1 cellular context compared by ENCODE assay signal in the genomic region with DNA sequence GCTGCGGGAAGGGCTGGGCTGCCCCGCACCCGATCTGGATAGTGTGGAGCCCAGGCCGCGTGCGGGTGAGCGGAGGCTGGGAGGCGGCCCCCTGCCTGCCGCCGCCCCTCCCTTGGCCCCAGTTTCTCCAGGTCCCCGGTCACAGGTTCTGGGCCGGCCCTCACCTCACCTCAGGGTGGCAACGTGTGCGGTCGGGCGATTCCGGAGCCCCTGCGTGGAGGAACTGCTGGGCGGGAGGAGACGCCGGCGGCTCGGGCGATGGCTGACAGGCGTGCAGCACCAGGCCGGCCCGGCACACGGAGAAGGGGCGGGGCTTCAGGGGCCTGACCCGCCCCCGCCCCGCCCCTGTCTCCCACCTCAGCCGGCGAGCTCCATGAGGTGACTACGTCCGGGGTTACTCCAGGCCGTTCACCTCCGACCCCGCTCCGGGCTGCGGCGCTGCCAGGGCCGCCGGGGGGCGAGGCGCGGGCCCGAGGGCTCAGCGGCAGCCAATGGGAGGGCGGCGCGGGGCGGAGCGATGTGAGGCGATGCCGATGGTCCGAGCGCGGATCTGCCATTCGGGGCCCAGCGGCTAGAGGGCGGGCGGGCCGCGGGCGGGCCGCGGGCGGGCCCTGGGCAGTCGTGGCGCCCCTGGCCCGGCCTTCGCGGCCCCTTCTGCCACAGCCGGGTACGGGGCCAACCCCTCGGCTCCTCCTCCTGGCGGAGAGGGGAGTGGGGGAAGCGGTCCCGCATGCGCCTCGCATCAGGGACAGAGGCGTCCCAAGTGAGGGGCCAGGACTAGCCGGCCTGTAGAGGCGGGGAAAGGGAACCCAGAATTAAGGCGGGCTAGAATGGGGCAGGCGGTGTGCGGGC.
TF ChIP-seq lines count a peak whose summit lies in the region.

No MANE protein-coding gene starts in this region.

TF ChIP-seq in PFSK-1, 5 proteins besides CTCF, POLR2A, EP300 and RAD21 (continued from another document):
- TF ChIP-seq, protein P1, sequence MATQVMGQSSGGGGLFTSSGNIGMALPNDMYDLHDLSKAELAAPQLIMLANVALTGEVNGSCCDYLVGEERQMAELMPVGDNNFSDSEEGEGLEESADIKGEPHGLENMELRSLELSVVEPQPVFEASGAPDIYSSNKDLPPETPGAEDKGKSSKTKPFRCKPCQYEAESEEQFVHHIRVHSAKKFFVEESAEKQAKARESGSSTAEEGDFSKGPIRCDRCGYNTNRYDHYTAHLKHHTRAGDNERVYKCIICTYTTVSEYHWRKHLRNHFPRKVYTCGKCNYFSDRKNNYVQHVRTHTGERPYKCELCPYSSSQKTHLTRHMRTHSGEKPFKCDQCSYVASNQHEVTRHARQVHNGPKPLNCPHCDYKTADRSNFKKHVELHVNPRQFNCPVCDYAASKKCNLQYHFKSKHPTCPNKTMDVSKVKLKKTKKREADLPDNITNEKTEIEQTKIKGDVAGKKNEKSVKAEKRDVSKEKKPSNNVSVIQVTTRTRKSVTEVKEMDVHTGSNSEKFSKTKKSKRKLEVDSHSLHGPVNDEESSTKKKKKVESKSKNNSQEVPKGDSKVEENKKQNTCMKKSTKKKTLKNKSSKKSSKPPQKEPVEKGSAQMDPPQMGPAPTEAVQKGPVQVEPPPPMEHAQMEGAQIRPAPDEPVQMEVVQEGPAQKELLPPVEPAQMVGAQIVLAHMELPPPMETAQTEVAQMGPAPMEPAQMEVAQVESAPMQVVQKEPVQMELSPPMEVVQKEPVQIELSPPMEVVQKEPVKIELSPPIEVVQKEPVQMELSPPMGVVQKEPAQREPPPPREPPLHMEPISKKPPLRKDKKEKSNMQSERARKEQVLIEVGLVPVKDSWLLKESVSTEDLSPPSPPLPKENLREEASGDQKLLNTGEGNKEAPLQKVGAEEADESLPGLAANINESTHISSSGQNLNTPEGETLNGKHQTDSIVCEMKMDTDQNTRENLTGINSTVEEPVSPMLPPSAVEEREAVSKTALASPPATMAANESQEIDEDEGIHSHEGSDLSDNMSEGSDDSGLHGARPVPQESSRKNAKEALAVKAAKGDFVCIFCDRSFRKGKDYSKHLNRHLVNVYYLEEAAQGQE (IDR thresholded peaks at IDR 0.05; ENCODE audit: insufficient read depth in 1 of 2, low read depth in 2 of 2, low read length in 2 of 2), result no peak
